Comparison of ENCODE assay signal across 7 cellular contexts in genomic region chr4:152437561-152437960, GRCh38.
"Had no signal": no experiment of that assay in that cellular context is flagged by ENCODE, and none has a peak within 500 bp of the region (broad histone marks: within the 10 kb centered on the region; RNA-seq: fewer than 3 reads in every experiment).

No MANE protein-coding gene starts in this region.

- H3K9ac ChIP-seq: GM23248 had no signal

- H3K27ac ChIP-seq: GM23248 had no signal

- H3K4me3 Mint-ChIP-seq: H9 had no signal

- H3K4me3 ChIP-seq: GM23248, K562 had no signal

- ATAC-seq: K562 had no signal

- H3K27ac Mint-ChIP-seq: H9 had no signal

- DNase-seq: GM23248, GOT3, H9, HCEC 1CT, IMR-90, KG1 had no signal

- H2AFZ ChIP-seq: GM23248 had no signal
